Comparison of ENCODE assay signal across 12 cellular contexts in the genomic region with DNA sequence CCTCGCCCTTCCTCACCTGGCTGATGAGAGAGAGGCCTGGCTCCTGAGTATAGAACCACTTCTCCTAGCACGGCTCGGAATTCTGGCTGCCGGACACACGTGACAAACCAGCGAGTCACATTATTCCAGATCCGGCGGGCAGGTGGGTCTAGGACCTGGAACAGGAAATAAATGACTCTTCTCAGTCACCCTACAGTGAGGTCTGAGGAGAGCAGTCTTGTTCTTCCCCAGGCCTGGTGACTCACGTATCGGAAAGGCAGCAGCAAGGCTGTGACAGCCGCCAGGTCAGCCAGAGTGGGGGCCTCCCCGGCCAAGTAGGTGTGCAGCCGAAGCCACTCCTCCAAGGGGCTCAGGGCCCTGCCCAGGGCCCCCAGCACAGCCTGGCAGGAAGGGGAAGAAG. TPM values are rescaled to one million over a fixed set of nuclear protein-coding genes. Genes with fewer than 3 reads are reported as not detected.
DNase-seq lines count a peak whose midpoint lies in the region; ATAC-seq, FAIRE-seq and TF ChIP-seq lines count a peak whose summit lies in the region.
"Had no signal": no experiment of that assay in that cellular context is flagged by ENCODE, and none has a peak within 500 bp of the region (broad histone marks: within the 10 kb centered on the region; RNA-seq: fewer than 3 reads in every experiment).

No MANE protein-coding gene starts in this region.

- DNase-seq in AG08396 (ENCODE audit: low spot score) (peak; percentile 8), HFFc6 (peak; percentile 67), adrenal gland (peak in 6 of 7 donors; percentile 54 to 82 (median 65)), keratinocyte (ENCODE audit: low read depth, low spot score) (peak; percentile 61), NCI-H345 treated with DMSO at 0.1 percent for 48 hours (lab: John Stamatoyannopoulos, UW; ENCODE audit: unreplicated experiment) (no peak), prostate gland (ENCODE audit: low spot score) (no peak)
- DNase-seq in stimulated activated naive CD4-positive, alpha-beta T cell treated with Interleukin-2 at 50 U/mL for 16 hours (lab: John Stamatoyannopoulos, UW): no peak
- DNase-seq: NCI-H446 treated with DMSO at 0.1 percent for 48 hours; stimulated activated CD4-positive, alpha-beta T cell treated with anti-CD3 and anti-CD28 coated beads, Interleukin-4, amount 100 ng/mL, for 1 hour; T-helper 9 cell had no signal

- H3K9me3 Mint-ChIP-seq in HFFc6: no peaks in the 10 kb centered on the region
- H3K9me3 Mint-ChIP-seq: type B pancreatic cell had no signal

- H3K9ac ChIP-seq in keratinocyte (ENCODE audit: control insufficient read depth, extremely low read depth, insufficient read depth, low read length): peak overlapping the region; percentile 50

- FAIRE-seq in keratinocyte (lab: Jason Lieb, UNC): peak; percentile 65

- H3K27ac Mint-ChIP-seq in HFFc6: peak overlapping the region; percentile 99

- 44 to 58% (median 53%) methylated on average over 9 to 13 of the region's 13 CpGs for WGBS in adrenal gland, 4 donors
- 80% methylated on average over 13 of the region's 13 CpGs for WGBS in prostate gland

- H3K9me1 ChIP-seq in keratinocyte (ENCODE audit: control insufficient read depth, extremely low read depth, insufficient read depth, low read length): no peaks in the 10 kb centered on the region

- dilution Hi-C loops in keratinocyte (cut with MboI; ENCODE audit: extremely low pct_ligation_motif_present, low sequenced_read_pairs): no loop called here

- peak overlapping the region; percentile 86 for H3K4me3 Mint-ChIP-seq in HFFc6

- H3K27ac ChIP-seq in adrenal gland (peak overlapping the region in 3 of 5 donors; percentile 66 to 97 (median 79)), keratinocyte (ENCODE audit: control insufficient read depth, insufficient read depth, low read length) (peak overlapping the region; percentile 65), prostate gland (no peak overlapping the region)

- H3K36me3 ChIP-seq in adrenal gland (replicated peaks in 1 of 2) (peaks cover 0 to 18% of the 10 kb centered on the region in 2 donors), keratinocyte (ENCODE audit: control insufficient read depth in 2 of 2, extremely low read depth in 1 of 2, insufficient read depth in 2 of 2, low read length in 2 of 2) (peaks cover 10 to 29% of the 10 kb centered on the region in 2 experiments), prostate gland (no peaks in the 10 kb centered on the region)

- intact Hi-C loops in adrenal gland (cut with DNase I): no loop called here
- intact Hi-C loops in prostate gland (cut with DNase I): no loop called here

- H3K4me3 ChIP-seq in adrenal gland (no peak overlapping the region), keratinocyte (ENCODE audit: control insufficient read depth in 2 of 3, extremely low read depth in 1 of 3, insufficient read depth in 2 of 3, low read depth in 1 of 3, low read length in 3 of 3) (peak overlapping the region; percentile 18 to 39 (median 21)), prostate gland (no peak overlapping the region)

- peak overlapping the region; percentile 66 for H3K4me2 ChIP-seq in keratinocyte (ENCODE audit: control insufficient read depth, extremely low read depth, insufficient read depth, low read depth, low read length)

- peaks cover 38% of the 10 kb centered on the region for H3K79me2 ChIP-seq in keratinocyte (ENCODE audit: control insufficient read depth, insufficient read depth, low read length)

- TF ChIP-seq CTCF in HFFc6 (IDR thresholded peaks at IDR 0.05): no peak
- peak in 1 of 6 experiments; percentile 3 for TF ChIP-seq CTCF in adrenal gland (IDR thresholded peaks at IDR 0.05)
- no peak for TF ChIP-seq CTCF in keratinocyte (optimal IDR thresholded peaks at IDR 0.05 in 1 of 3, IDR thresholded peaks at IDR 0.05 in 1 of 3, conservative IDR thresholded peaks at IDR 0.05 in 1 of 3; ENCODE audit: extremely low read depth in 1 of 3, insufficient read depth in 2 of 3, low read length in 3 of 3)
- TF ChIP-seq CTCF in prostate gland (IDR thresholded peaks at IDR 0.05): no peak

- H3K27me3 ChIP-seq in adrenal gland (no peaks in the 10 kb centered on the region), keratinocyte (ENCODE audit: control insufficient read depth, extremely low read depth, insufficient read depth, low read length) (no peaks in the 10 kb centered on the region), prostate gland (replicated peaks; ENCODE audit: insufficient read depth) (no peaks in the 10 kb centered on the region)

- ATAC-seq in HG02763 (IDR thresholded peaks at IDR 0.05; ENCODE audit: unreplicated experiment): no peak

- peaks cover 5% of the 10 kb centered on the region; the same call in 1 of the 2 replicates for H3K27me3 Mint-ChIP-seq in HFFc6 (ENCODE audit: insufficient read depth)
- H3K27me3 Mint-ChIP-seq: type B pancreatic cell had no signal

- H4K20me1 ChIP-seq in keratinocyte (ENCODE audit: control insufficient read depth, extremely low read depth, insufficient read depth, low read length): no peaks in the 10 kb centered on the region

- peaks cover 31% of the 10 kb centered on the region for H3K36me3 Mint-ChIP-seq in HFFc6 (ENCODE audit: low read depth)

- H3K4me1 ChIP-seq in adrenal gland (replicated peaks in 1 of 2) (peaks cover 13 to 23% of the 10 kb centered on the region in 2 donors), keratinocyte (ENCODE audit: control insufficient read depth, extremely low read depth, insufficient read depth, low read length) (peaks cover 32% of the 10 kb centered on the region), prostate gland (replicated peaks) (peaks cover 3% of the 10 kb centered on the region)

- peaks cover 38% of the 10 kb centered on the region for H3K4me1 Mint-ChIP-seq in HFFc6 (ENCODE audit: low read depth)

- H3K9me3 ChIP-seq in adrenal gland (replicated peaks in 1 of 3) (no peaks in the 10 kb centered on the region), keratinocyte (ENCODE audit: control insufficient read depth, low read depth, low read length) (no peaks in the 10 kb centered on the region), prostate gland (no peaks in the 10 kb centered on the region)

- peak in 1 of 2 donors; percentile 43 for TF ChIP-seq POLR2A in adrenal gland (IDR thresholded peaks at IDR 0.05)
- TF ChIP-seq POLR2A in prostate gland (IDR thresholded peaks at IDR 0.05): no peak

- H2AFZ ChIP-seq in keratinocyte (ENCODE audit: control insufficient read depth, low read length): no peak overlapping the region

RNA-seq across cellular contexts. Expression of gene VARS1, which starts 2.8 kb away (rescaled TPM):
- 100 to 1,000 TPM; 117 to 144 (median 127) TPM for total RNA-seq in HFFc6 (2021; fragmentation: NEBNext Ultra II Directional; extraction: Animal tissue kit (Norgen Biotek cat#: 25700))
- total RNA-seq in adrenal gland: 10 to 100 TPM; 37.8 to 90.8 (median 55.9) TPM
- polyA plus RNA-seq in adrenal gland: 10 to 100 TPM; 58.6 to 74.6 (median 59.2) TPM
- 17.2 to 57.2 TPM (median 26.3 TPM) in 3 replicates for polyA plus RNA-seq in keratinocyte
- polyA plus RNA-seq in keratinocyte (2011; ENCODE audit: low read depth): 44.1 TPM
- 27.8 and 40.9 TPM in 2 replicates for polyA plus RNA-seq in keratinocyte (2011; cell fraction: cytosol; rRNA removed)
- polyA plus RNA-seq in keratinocyte (2011; cell fraction: nucleus; rRNA removed): 85.5 and 95.4 TPM in 2 replicates
- polyA plus RNA-seq in keratinocyte (2012; ENCODE audit: low replicate concordance): 61.7 and 103 TPM in 2 replicates
- polyA minus RNA-seq in keratinocyte: 55.0 to 361 TPM (median 75.6 TPM) in 3 replicates
- 101 TPM for polyA minus RNA-seq in keratinocyte (2011; cell fraction: cytosol; rRNA and poly(A)+ RNA removed)
- polyA minus RNA-seq in keratinocyte (2011; cell fraction: nucleus; rRNA and poly(A)+ RNA removed): 84.8 and 88.7 TPM in 2 replicates
- total RNA-seq in prostate gland: 10 to 100 TPM; 38.5 to 49.9 TPM

RNA-seq across cellular contexts. Expression of gene LSM2, which starts 14.0 kb away (rescaled TPM):
- 10 to 100 TPM; 31.8 to 48.5 (median 43.4) TPM for total RNA-seq in HFFc6 (2021; fragmentation: NEBNext Ultra II Directional; extraction: Animal tissue kit (Norgen Biotek cat#: 25700))
- total RNA-seq in adrenal gland (10 to 100 TPM; 38.2 to 61.3 (median 44.6) TPM), prostate gland (10 to 100 TPM; 51.9 to 52.5 TPM)
- polyA plus RNA-seq in adrenal gland (10 to 100 TPM; 28.0 to 55.2 (median 42.8) TPM), keratinocyte (34.4 to 84.1 TPM (median 46.5 TPM) in 3 replicates)
- 18.7 TPM for polyA plus RNA-seq in keratinocyte (2011; ENCODE audit: low read depth)
- polyA plus RNA-seq in keratinocyte (2011; cell fraction: cytosol; rRNA removed): 65.3 and 72.5 TPM in 2 replicates
- polyA plus RNA-seq in keratinocyte (2011; cell fraction: nucleus; rRNA removed): 14.3 and 16.3 TPM in 2 replicates
- 44.6 and 69.2 TPM in 2 replicates for polyA plus RNA-seq in keratinocyte (2012; ENCODE audit: low replicate concordance)
- polyA minus RNA-seq in keratinocyte: 33.6 to 70.1 TPM (median 49.5 TPM) in 3 replicates
- 27.6 TPM for polyA minus RNA-seq in keratinocyte (2011; cell fraction: cytosol; rRNA and poly(A)+ RNA removed)
- polyA minus RNA-seq in keratinocyte (2011; cell fraction: nucleus; rRNA and poly(A)+ RNA removed): 4.2 and 6.5 TPM in 2 replicates

RNA-seq across cellular contexts. Expression of gene VWA7, which starts 15.6 kb away (rescaled TPM):
- total RNA-seq in HFFc6 (2021; fragmentation: NEBNext Ultra II Directional; extraction: Animal tissue kit (Norgen Biotek cat#: 25700)): under 1 TPM; 0.24 to 0.83 (median 0.64) TPM
- 1 to 10 TPM in 2 of 8 donors, under 1 TPM in 6; 0.17 to 2.3 (median 0.50) TPM for total RNA-seq in adrenal gland
- polyA plus RNA-seq in adrenal gland: 1 to 10 TPM in 2 of 3 donors, under 1 TPM in 1; 0.74 to 8.1 (median 1.1) TPM
- 0.32 to 0.47 TPM (median 0.33 TPM) in 3 replicates for polyA plus RNA-seq in keratinocyte
- 0.12 TPM for polyA plus RNA-seq in keratinocyte (2011; ENCODE audit: low read depth)
- 0.28 and 0.31 TPM in 2 replicates for polyA plus RNA-seq in keratinocyte (2011; cell fraction: cytosol; rRNA removed)
- polyA plus RNA-seq in keratinocyte (2011; cell fraction: nucleus; rRNA removed): 1.6 and 1.8 TPM in 2 replicates
- 0.68 and 0.72 TPM in 2 replicates for polyA plus RNA-seq in keratinocyte (2012; ENCODE audit: low replicate concordance)
- 0.16 to 2.3 TPM (median 1.3 TPM) in 3 replicates for polyA minus RNA-seq in keratinocyte
- 0.96 TPM for polyA minus RNA-seq in keratinocyte (2011; cell fraction: cytosol; rRNA and poly(A)+ RNA removed)
- polyA minus RNA-seq in keratinocyte (2011; cell fraction: nucleus; rRNA and poly(A)+ RNA removed): 0.93 and 0.95 TPM in 2 replicates
- total RNA-seq in prostate gland: 10 to 100 TPM in 1 of 2 donors, 1 to 10 TPM in 1; 2.7 to 13.0 TPM

RNA-seq across cellular contexts. Expression of gene HSPA1L, which starts 22.3 kb away (rescaled TPM):
- total RNA-seq in HFFc6 (2021; fragmentation: NEBNext Ultra II Directional; extraction: Animal tissue kit (Norgen Biotek cat#: 25700)): 1 to 10 TPM; 1.2 to 1.9 (median 1.6) TPM
- total RNA-seq in adrenal gland (1 to 10 TPM in 7 of 8 donors, under 1 TPM in 1; 0.79 to 3.6 (median 1.9) TPM), prostate gland (1 to 10 TPM; 1.5 to 8.5 TPM)
- polyA plus RNA-seq in adrenal gland (1 to 10 TPM; 1.0 to 5.3 (median 1.1) TPM), keratinocyte (0.31 to 0.60 TPM (median 0.54 TPM) in 3 replicates)
- 1.1 TPM for polyA plus RNA-seq in keratinocyte (2011; ENCODE audit: low read depth)
- 0.30 and 0.49 TPM in 2 replicates for polyA plus RNA-seq in keratinocyte (2011; cell fraction: cytosol; rRNA removed)
- 0.61 and 0.88 TPM in 2 replicates for polyA plus RNA-seq in keratinocyte (2011; cell fraction: nucleus; rRNA removed)
- polyA plus RNA-seq in keratinocyte (2012; ENCODE audit: low replicate concordance): 0.47 and 0.97 TPM in 2 replicates
- polyA minus RNA-seq in keratinocyte: 0.35 to 0.82 TPM (median 0.73 TPM) in 3 replicates
- not detected for polyA minus RNA-seq in keratinocyte (2011; cell fraction: cytosol; rRNA and poly(A)+ RNA removed)
- polyA minus RNA-seq in keratinocyte (2011; cell fraction: nucleus; rRNA and poly(A)+ RNA removed): 1.2 TPM in 1 of 2 replicates, not detected in the other

RNA-seq across cellular contexts. Expression of gene HSPA1A, which starts 22.6 kb away (rescaled TPM):
- total RNA-seq in HFFc6 (2021; fragmentation: NEBNext Ultra II Directional; extraction: Animal tissue kit (Norgen Biotek cat#: 25700)): 100 to 1,000 TPM in 1 of 6 experiments, 10 to 100 TPM in 5; 78.5 to 102 (median 84.7) TPM
- total RNA-seq in adrenal gland: 100 to 1,000 TPM; 153 to 261 (median 217) TPM
- 10 to 100 TPM; 48.5 to 89.4 (median 84.3) TPM for polyA plus RNA-seq in adrenal gland
- polyA plus RNA-seq in keratinocyte: 95.5 to 142 TPM (median 110 TPM) in 3 replicates
- polyA plus RNA-seq in keratinocyte (2011; ENCODE audit: low read depth): 543 TPM
- 58.1 and 98.7 TPM in 2 replicates for polyA plus RNA-seq in keratinocyte (2011; cell fraction: cytosol; rRNA removed)
- polyA plus RNA-seq in keratinocyte (2011; cell fraction: nucleus; rRNA removed): 269 and 283 TPM in 2 replicates
- polyA plus RNA-seq in keratinocyte (2012; ENCODE audit: low replicate concordance): 215 and 387 TPM in 2 replicates
- polyA minus RNA-seq in keratinocyte: 56.7 to 205 TPM (median 64.7 TPM) in 3 replicates
- polyA minus RNA-seq in keratinocyte (2011; cell fraction: cytosol; rRNA and poly(A)+ RNA removed): 139 TPM
- polyA minus RNA-seq in keratinocyte (2011; cell fraction: nucleus; rRNA and poly(A)+ RNA removed): 212 and 216 TPM in 2 replicates
- 100 to 1,000 TPM; 230 to 440 TPM for total RNA-seq in prostate gland

Comparison
In these comparisons a context has a peak if more than half of its experiments do, and no peak if none do; other contexts are left out.
1. DNase-seq: peak in AG08396 (single experiment), HFFc6 (single experiment), adrenal gland (6 of 7) and keratinocyte (single experiment); none in stimulated activated naive CD4-positive, alpha-beta T cell treated with Interleukin-2 at 50 U/mL for 16 hours (single experiment), NCI-H345 treated with DMSO at 0.1 percent for 48 hours (single experiment) and prostate gland (single experiment).
2. H3K27ac ChIP-seq: peak in adrenal gland (3 of 5) and keratinocyte (single experiment); none in prostate gland (0 of 2).
3. H3K4me3 ChIP-seq: peak in keratinocyte (3 of 3); none in adrenal gland (0 of 4) and prostate gland (0 of 2).